Comparison of ENCODE assay signal across 25 cellular contexts in the genomic region with DNA sequence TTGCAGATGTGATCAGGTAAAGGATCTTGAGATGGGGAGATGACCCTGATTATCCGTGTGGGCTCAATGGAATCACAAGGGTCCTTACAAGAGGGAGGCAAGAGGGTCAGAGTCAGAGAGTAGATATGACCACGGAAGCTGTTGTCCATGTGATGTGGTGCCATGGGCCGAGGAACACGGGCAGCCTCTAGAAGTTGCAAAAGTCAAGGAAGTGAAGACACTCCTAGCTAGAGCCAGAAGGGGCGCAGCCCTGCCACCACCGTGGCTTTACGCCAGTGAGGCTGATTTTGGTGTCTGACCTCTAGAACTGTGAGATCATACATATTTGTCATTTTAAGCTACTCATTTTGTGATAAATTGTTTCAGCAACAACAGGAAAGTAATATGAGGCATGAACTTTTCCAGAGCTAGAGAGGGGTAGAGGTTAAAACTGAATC.
DNase-seq lines count a peak whose midpoint lies in the region; ATAC-seq, FAIRE-seq and TF ChIP-seq lines count a peak whose summit lies in the region.
"Had no signal": no experiment of that assay in that cellular context is flagged by ENCODE, and none has a peak within 500 bp of the region (broad histone marks: within the 10 kb centered on the region; RNA-seq: fewer than 3 reads in every experiment).

No MANE protein-coding gene starts in this region.

- WGBS in A549 (ENCODE audit: missing lambda C conversion rate), result 84% methylated on average over 7 of the region's 7 CpGs
- 86 to 90% methylated on average over 6 to 7 of the region's 7 CpGs for WGBS in gastroesophageal sphincter (ENCODE audit: low coverage in 1 of 2), 2 donors
- WGBS in sigmoid colon, 2 donors, result 89% methylated on average over 7 of the region's 7 CpGs

- no peak for TF ChIP-seq EP300 in A549 (IDR thresholded peaks at IDR 0.05)
- no peak for TF ChIP-seq EP300 in gastroesophageal sphincter (IDR thresholded peaks at IDR 0.05)
- TF ChIP-seq EP300 in sigmoid colon (IDR thresholded peaks at IDR 0.05), result no peak

- peak; percentile 28 for FAIRE-seq in A549 (lab: Jason Lieb, UNC)
- FAIRE-seq in GM19239 (lab: Jason Lieb, UNC), result no peak
- FAIRE-seq: small intestine had no signal

- H3K27ac ChIP-seq in A549 (no peak overlapping the region), gastroesophageal sphincter (peak overlapping the region in 3 of 4 donors; percentile 88 to 93 (median 89)), sigmoid colon (no peak overlapping the region)
- H3K27ac ChIP-seq: BLaER1 treated with 17β-estradiol and CSF1 and Interleukin-3, amounts not matched to agents 10 nM and 100 nM; foreskin keratinocyte; SJSA1 had no signal

- no peak for TF ChIP-seq CTCF in A549 (IDR thresholded peaks at IDR 0.05)
- TF ChIP-seq CTCF in GM12874 (IDR thresholded peaks at IDR 0.05; ENCODE audit: insufficient read depth, low read depth, low read length), result peak; percentile 19; the same call in 1 of the 2 replicates
- TF ChIP-seq CTCF in gastroesophageal sphincter (IDR thresholded peaks at IDR 0.05), result no peak
- TF ChIP-seq CTCF in sigmoid colon (IDR thresholded peaks at IDR 0.05), result no peak

- no peak for TF ChIP-seq RAD21 in A549 (conservative IDR thresholded peaks at IDR 0.05 in 1 of 2, IDR thresholded peaks at IDR 0.05 in 1 of 2)

- H3K4me2 ChIP-seq in A549, result no peak overlapping the region
- H3K4me2 ChIP-seq: BLaER1 treated with 17β-estradiol and CSF1 and Interleukin-3, amounts not matched to agents 10 nM and 100 nM; GM23338 had no signal

- DNase-seq in A549 (ENCODE audit: low read depth in 1 of 2, low spot score in 1 of 2) (no peak), sigmoid colon (peak; percentile 40), NCI-H226 (no peak), NCI-H2196 treated with DMSO at 0.1 percent for 48 hours (lab: John Stamatoyannopoulos, UW; ENCODE audit: unreplicated experiment) (no peak), GM19239 (ENCODE audit: insufficient read length, low spot score) (no peak)
- DNase-seq: activated CD4-positive, alpha-beta T cell treated with anti-CD3 and anti-CD28 coated beads, Interleukin-2, amount 50 U/mL, for 48 hours; activated CD4-positive, CD25-positive, alpha-beta regulatory T cell; activated naive CD8-positive, alpha-beta T cell treated with anti-CD3 and anti-CD28 coated beads for 36 hours; caudate nucleus; COR-L47; foreskin keratinocyte; GF-D8; NCI-H1417; NCI-H2081 treated with DMSO at 0.1 percent for 48 hours; NCI-H774; RPMI8226; small intestine; stimulated activated CD4-positive, alpha-beta T cell treated with anti-CD3 and anti-CD28 coated beads, Interleukin-1b, Interleukin-23, amount 100 ng/mL, for 48 hours; stimulated activated CD8-positive, alpha-beta memory T cell treated with anti-CD3 and anti-CD28 coated beads, Interleukin-4, amount 100 ng/mL, for 48 hours had no signal

- intact Hi-C loops in sigmoid colon (cut with DNase I), result no loop called here

- H3K4me1 ChIP-seq in A549, result no peaks in the 10 kb centered on the region
- H3K4me1 ChIP-seq in gastroesophageal sphincter, result peaks cover 6 to 69% (median 29%) of the 10 kb centered on the region in 3 donors
- peaks cover 0 to 41% (median 32%) of the 10 kb centered on the region in 4 donors for H3K4me1 ChIP-seq in sigmoid colon
- H3K4me1 ChIP-seq: BLaER1 treated with 17β-estradiol and CSF1 and Interleukin-3, amounts not matched to agents 10 nM and 100 nM; foreskin keratinocyte; SJSA1 had no signal

- H3K4me3 ChIP-seq in A549 (no peak overlapping the region), gastroesophageal sphincter (no peak overlapping the region), sigmoid colon (no peak overlapping the region)
- H3K4me3 ChIP-seq: BLaER1 treated with 17β-estradiol and CSF1 and Interleukin-3, amounts not matched to agents 10 nM and 100 nM; GM23338; SJSA1 had no signal

- peaks cover 6% of the 10 kb centered on the region; the same call in 1 of the 3 replicates for H3K9me3 ChIP-seq in A549
- H3K9me3 ChIP-seq in gastroesophageal sphincter, result no peaks in the 10 kb centered on the region
- no peaks in the 10 kb centered on the region for H3K9me3 ChIP-seq in sigmoid colon
- H3K9me3 ChIP-seq: SJSA1 had no signal

- H3K36me3 ChIP-seq in gastroesophageal sphincter (no peaks in the 10 kb centered on the region), sigmoid colon (no peaks in the 10 kb centered on the region)
- H3K36me3 ChIP-seq: BLaER1 treated with 17β-estradiol and CSF1 and Interleukin-3, amounts not matched to agents 10 nM and 100 nM; SJSA1 had no signal

- ATAC-seq in A549 (peak in 1 of 2 experiments; percentile 18; a peak in 1 of 6 replicates), gastroesophageal sphincter (no peak), GM19463 (IDR thresholded peaks at IDR 0.05; ENCODE audit: unreplicated experiment) (no peak)
- ATAC-seq: foreskin keratinocyte had no signal

- CTCF ChIA-PET in A549 (lab: Yijun Ruan, JAX), result interaction anchor here (0.6 to 13.6 kb wide), 9 partner anchors 9 to 528 kb away, joined by 3 to 191 read pairs (median 5); no protein-coding TSS in a partner anchor

- POLR2A ChIA-PET in A549 (lab: Yijun Ruan, JAX), result interaction anchor here (0.6 kb wide), 1 partner anchor 462 kb away, joined by 4 read pairs; no protein-coding TSS in a partner anchor

- no peak for TF ChIP-seq POLR2A in A549 (IDR thresholded peaks at IDR 0.05; ENCODE audit: low read length)
- no peak for TF ChIP-seq POLR2A in gastroesophageal sphincter (IDR thresholded peaks at IDR 0.05)
- no peak for TF ChIP-seq POLR2A in sigmoid colon (IDR thresholded peaks at IDR 0.05)

- no peaks in the 10 kb centered on the region for H3K27me3 ChIP-seq in gastroesophageal sphincter
- H3K27me3 ChIP-seq in sigmoid colon, result no peaks in the 10 kb centered on the region
- H3K27me3 ChIP-seq: BLaER1 treated with 17β-estradiol and CSF1 and Interleukin-3, amounts not matched to agents 10 nM and 100 nM; SJSA1 had no signal

TF ChIP-seq in A549, 52 proteins besides CTCF, POLR2A, EP300 and RAD21:
- TF ChIP-seq RARB (CRISPR knock-in tag; IDR thresholded peaks at IDR 0.05) (no peak), RNF2 (IDR thresholded peaks at IDR 0.05; ENCODE audit: borderline replicate concordance, low read depth) (no peak), BHLHE40 (IDR thresholded peaks at IDR 0.05; ENCODE audit: low read depth, low read length) (no peak), ZSCAN20 (CRISPR knock-in tag; IDR thresholded peaks at IDR 0.05) (no peak), SMC3 (IDR thresholded peaks at IDR 0.05) (no peak), CBX8 (IDR thresholded peaks at IDR 0.05) (no peak), CBX2 (IDR thresholded peaks at IDR 0.05; ENCODE audit: borderline replicate concordance, low read depth) (no peak), SREBF2 (IDR thresholded peaks at IDR 0.05) (no peak), KDM1A (IDR thresholded peaks at IDR 0.05; ENCODE audit: low read depth) (no peak), ZC3H11A (IDR thresholded peaks at IDR 0.05) (no peak), ZFP36 (IDR thresholded peaks at IDR 0.05; ENCODE audit: borderline replicate concordance, partially characterized antibody) (no peak)
- TF ChIP-seq, protein P1, sequence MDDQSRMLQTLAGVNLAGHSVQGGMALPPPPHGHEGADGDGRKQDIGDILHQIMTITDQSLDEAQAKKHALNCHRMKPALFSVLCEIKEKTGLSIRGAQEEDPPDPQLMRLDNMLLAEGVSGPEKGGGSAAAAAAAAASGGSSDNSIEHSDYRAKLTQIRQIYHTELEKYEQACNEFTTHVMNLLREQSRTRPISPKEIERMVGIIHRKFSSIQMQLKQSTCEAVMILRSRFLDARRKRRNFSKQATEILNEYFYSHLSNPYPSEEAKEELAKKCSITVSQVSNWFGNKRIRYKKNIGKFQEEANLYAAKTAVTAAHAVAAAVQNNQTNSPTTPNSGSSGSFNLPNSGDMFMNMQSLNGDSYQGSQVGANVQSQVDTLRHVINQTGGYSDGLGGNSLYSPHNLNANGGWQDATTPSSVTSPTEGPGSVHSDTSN (IDR thresholded peaks at IDR 0.05), result no peak

Comparison
In these comparisons a context has a peak if more than half of its experiments do, and no peak if none do; other contexts are left out.
1. H3K27ac ChIP-seq: peak in gastroesophageal sphincter (3 of 4); none in A549 (0 of 2) and sigmoid colon (0 of 4).